Comparison of ENCODE assay signal across 8 cellular contexts in genomic region chr12:104137902-104138746, GRCh38. TPM values are rescaled to one million over a fixed set of nuclear protein-coding genes. Genes with fewer than 3 reads are reported as not detected.
DNase-seq lines count a peak whose midpoint lies in the region; ATAC-seq and TF ChIP-seq lines count a peak whose summit lies in the region.

TSS of gene NFYB (minus strand) at chr12:104138210. CDS start at chr12:104135453, 2,757 bp downstream.

- 3 to 11% (median 4%) methylated on average over 30 to 108 of the region's 108 CpGs for WGBS in spleen, 5 donors

- H3K27me3 ChIP-seq in spleen (replicated peaks in 1 of 7), result no peaks in the 10 kb centered on the region

- no peak for TF ChIP-seq CTCF in AG04449 (IDR thresholded peaks at IDR 0.05; ENCODE audit: insufficient read depth, low read length, missing control alignments)
- TF ChIP-seq CTCF in WTC11 (IDR thresholded peaks at IDR 0.05), result no peak
- TF ChIP-seq CTCF in cardiac fibroblast (IDR thresholded peaks at IDR 0.05; ENCODE audit: low read depth, low read length), result no peak
- TF ChIP-seq CTCF in spleen (IDR thresholded peaks at IDR 0.05 in 8 of 11, conservative IDR thresholded peaks at IDR 0.05 in 3 of 11), result no peak

- H3K27me3 Mint-ChIP-seq in WTC11 (ENCODE audit: low read depth), result peaks cover 29% of the 10 kb centered on the region
- H3K27me3 Mint-ChIP-seq in immature natural killer cell (ENCODE audit: low read depth in 3 of 3), result peaks cover 3 to 13% (median 4%) of the 10 kb centered on the region in 3 donors

- no peaks in the 10 kb centered on the region for H3K9me3 ChIP-seq in spleen

- TF ChIP-seq POLR2A in spleen (IDR thresholded peaks at IDR 0.05), result peak in 1 of 3 donors; percentile 70

- peaks cover 20% of the 10 kb centered on the region for H3K4me1 Mint-ChIP-seq in WTC11
- H3K4me1 Mint-ChIP-seq in immature natural killer cell, result peaks cover 0 to 14% of the 10 kb centered on the region in 2 donors

- CTCF ChIA-PET in AG04449 (lab: Yijun Ruan, JAX), result interaction anchor here (0.6 to 1.9 kb wide), 4 partner anchors 29 to 197 kb away, joined by 3 to 5 read pairs (median 3); no protein-coding TSS in a partner anchor
- CTCF ChIA-PET in WTC11 (lab: Charles Lee), result interaction anchor here (0.7 to 1.6 kb wide), 9 partner anchors 29 to 221 kb away, joined by 3 to 11 read pairs (median 4); no protein-coding TSS in a partner anchor

- POLR2A ChIA-PET in AG04449 (lab: Yijun Ruan, JAX), result interaction anchor here (0.5 to 1.9 kb wide), 11 partner anchors 9 to 181 kb away, joined by 3 to 10 read pairs (median 3); partner anchors contain the start of gene GLT8D2
- POLR2A ChIA-PET in WTC11 (lab: Charles Lee), result interaction anchor here (0.6 to 2.2 kb wide), 12 partner anchors 9 to 572 kb away, joined by 3 to 16 read pairs (median 3); partner anchors contain the start of genes GLT8D2, HCFC2, HSP90B1 and TDG

- H3K4me3 Mint-ChIP-seq in WTC11 (peak within 1 kb of the TSS; percentile 84), immature natural killer cell (peak within 1 kb of the TSS; percentile 89 to 92 (median 91))

- ATAC-seq in GM18907 (IDR thresholded peaks at IDR 0.05; ENCODE audit: unreplicated experiment) (peak; percentile 92), HG03159 (IDR thresholded peaks at IDR 0.05; ENCODE audit: unreplicated experiment) (peak; percentile 93), WTC11 (peak; percentile 93)

- H3K9me3 Mint-ChIP-seq in WTC11, result no peaks in the 10 kb centered on the region
- H3K9me3 Mint-ChIP-seq in immature natural killer cell, result no peaks in the 10 kb centered on the region

- H3K27ac Mint-ChIP-seq in WTC11 (peak within 1 kb of the TSS; percentile 82), immature natural killer cell (peak within 1 kb of the TSS; percentile 76 to 90 (median 84))

- DNase-seq in AG04449 (ENCODE audit: low read depth, low spot score) (peak; percentile 87), NCI-H2227 treated with DMSO at 0.1 percent for 48 hours (lab: John Stamatoyannopoulos, UW) (peak; percentile 95), WTC11 (ENCODE audit: low spot score) (peak; percentile 88), cardiac fibroblast (ENCODE audit: low read depth in 2 of 2) (peak; percentile 97 to 99), immature natural killer cell (peak; percentile 94 to 96 (median 94)), spleen (peak; percentile 97)

- H3K4me3 ChIP-seq in AG04449 (ENCODE audit: low read depth, low read length) (peak within 1 kb of the TSS; percentile 86), cardiac fibroblast (replicated peaks in 1 of 2; ENCODE audit: low read depth in 2 of 2, low read length in 2 of 2) (peak within 1 kb of the TSS; percentile 82 to 84), spleen (peak within 1 kb of the TSS; percentile 61 to 80 (median 68))

- peaks cover 11 to 56% (median 40%) of the 10 kb centered on the region in 6 donors for H3K4me1 ChIP-seq in spleen

- peaks cover 0 to 20% (median 7%) of the 10 kb centered on the region in 6 donors for H3K36me3 ChIP-seq in spleen

- H3K27ac ChIP-seq in spleen, result peak within 1 kb of the TSS; percentile 80 to 95 (median 88)

- H3K36me3 Mint-ChIP-seq in WTC11, result no peaks in the 10 kb centered on the region
- H3K36me3 Mint-ChIP-seq in immature natural killer cell, result no peaks in the 10 kb centered on the region

- intact Hi-C loops in spleen (cut with DNase I; ENCODE audit: low total_unique reads), result no loop called here

TF ChIP-seq in WTC11, 78 proteins besides CTCF, POLR2A, EP300 and RAD21 (continues in another document):
- TF ChIP-seq TEAD1 (CRISPR knock-in tag; IDR thresholded peaks at IDR 0.05), result 0 out of 2 replicates have a peak, but pooled peaks have one; percentile 19
- peak; percentile 74 for TF ChIP-seq SP1 (CRISPR knock-in tag; conservative IDR thresholded peaks at IDR 0.05)
- TF ChIP-seq CDX4 (CRISPR knock-in tag; IDR thresholded peaks at IDR 0.05; ENCODE audit: borderline replicate concordance), result no peak
- TF ChIP-seq ZNF317 (CRISPR knock-in tag; IDR thresholded peaks at IDR 0.05; ENCODE audit: borderline replicate concordance, low read depth), result no peak
- TF ChIP-seq JUN (CRISPR knock-in tag; IDR thresholded peaks at IDR 0.05), result no peak
- no peak for TF ChIP-seq TEAD4 (CRISPR knock-in tag; IDR thresholded peaks at IDR 0.05)
- no peak for TF ChIP-seq NR2C2 (CRISPR knock-in tag; IDR thresholded peaks at IDR 0.05)
- TF ChIP-seq JAZF1 (CRISPR knock-in tag; IDR thresholded peaks at IDR 0.05), result no peak
- 0 out of 2 replicates have a peak, but pooled peaks have one; percentile 51 for TF ChIP-seq TP53 (CRISPR knock-in tag; IDR thresholded peaks at IDR 0.05)
- TF ChIP-seq IRF1 (CRISPR knock-in tag; IDR thresholded peaks at IDR 0.05), result no peak
- TF ChIP-seq FOXK1 (CRISPR knock-in tag; IDR thresholded peaks at IDR 0.05), result 0 out of 2 replicates have a peak, but pooled peaks have one; percentile 35
- TF ChIP-seq HMGXB4 (CRISPR knock-in tag; IDR thresholded peaks at IDR 0.05), result peak; percentile 40; the same call in 1 of the 2 replicates
- no peak for TF ChIP-seq NFATC4 (CRISPR knock-in tag; IDR thresholded peaks at IDR 0.05)
- TF ChIP-seq ATF6 (CRISPR knock-in tag; IDR thresholded peaks at IDR 0.05), result no peak
- TF ChIP-seq NFE2L1 (CRISPR knock-in tag; IDR thresholded peaks at IDR 0.05), result peak; percentile 32; the same call in 1 of the 2 replicates
- TF ChIP-seq ATF3 (CRISPR knock-in tag; conservative IDR thresholded peaks at IDR 0.05), result no peak
- TF ChIP-seq SOX15 (CRISPR knock-in tag; IDR thresholded peaks at IDR 0.05), result no peak
- TF ChIP-seq ZNF423 (CRISPR knock-in tag; IDR thresholded peaks at IDR 0.05), result peak; percentile 23; the same call in 1 of the 2 replicates

RNA-seq across cellular contexts. Expression of gene NFYB, which starts in this region (rescaled TPM):
- total RNA-seq in WTC11 (2021) (33.0 to 36.0 TPM (median 34.6 TPM) in 3 replicates), spleen (10 to 100 TPM; 21.1 to 26.8 (median 23.9) TPM)
- polyA plus RNA-seq in immature natural killer cell (10 to 100 TPM; 26.2 to 58.7 (median 36.9) TPM), spleen (10 to 100 TPM; 26.0 to 28.3 (median 28.2) TPM)

Comparison
In these comparisons a context has a peak if more than half of its experiments do, and no peak if none do; other contexts are left out.
1. Peak in every context shown above with its lines: DNase-seq, ATAC-seq, H3K4me3 ChIP-seq and H3K27ac ChIP-seq.